Comparison of ENCODE assay signal across 8 cellular contexts in genomic region chr13:27339299-27339698, GRCh38.
DNase-seq lines count a peak whose midpoint lies in the region; ATAC-seq and TF ChIP-seq lines count a peak whose summit lies in the region.

No MANE protein-coding gene starts in this region.

- H3K4me3 Mint-ChIP-seq in naive thymus-derived CD4-positive, alpha-beta T cell, result peak overlapping the region in 2 of 10 donors; percentile 29

- no peaks in the 10 kb centered on the region for H3K36me3 ChIP-seq in cardiac muscle cell
- no peaks in the 10 kb centered on the region for H3K36me3 ChIP-seq in right atrium auricular region
- H3K36me3 ChIP-seq in naive thymus-derived CD4-positive, alpha-beta T cell (ENCODE audit: control insufficient read depth in 2 of 3, insufficient read depth in 3 of 3, low read length in 3 of 3), result no peaks in the 10 kb centered on the region

- H3K9me3 ChIP-seq in cardiac muscle cell (ENCODE audit: low read depth) (no peaks in the 10 kb centered on the region), right atrium auricular region (no peaks in the 10 kb centered on the region)
- H3K9me3 ChIP-seq in naive thymus-derived CD4-positive, alpha-beta T cell (ENCODE audit: control insufficient read depth in 2 of 3, low read length in 3 of 3), result no peaks in the 10 kb centered on the region

- peaks cover 0 to 17% (median 4%) of the 10 kb centered on the region in 5 donors for H3K27me3 Mint-ChIP-seq in naive thymus-derived CD4-positive, alpha-beta T cell

- H3K27me3 ChIP-seq in cardiac muscle cell (no peaks in the 10 kb centered on the region), right atrium auricular region (no peaks in the 10 kb centered on the region), dorsolateral prefrontal cortex (no peaks in the 10 kb centered on the region)
- no peaks in the 10 kb centered on the region for H3K27me3 ChIP-seq in naive thymus-derived CD4-positive, alpha-beta T cell (ENCODE audit: control insufficient read depth in 2 of 2, insufficient read depth in 2 of 2, low read length in 2 of 2)

- no peak overlapping the region for H3K27ac Mint-ChIP-seq in naive thymus-derived CD4-positive, alpha-beta T cell

- CTCF ChIA-PET in naive thymus-derived CD4-positive, alpha-beta T cell (lab: Charles Lee), result interaction anchor here (0.6 to 1.2 kb wide), 7 partner anchors 8 to 668 kb away, joined by 3 to 9 read pairs (median 4); partner anchors contain the start of gene RASL11A

- TF ChIP-seq CTCF in cardiac muscle cell (IDR thresholded peaks at IDR 0.05; ENCODE audit: low read depth, low read length), result peak; percentile 76
- TF ChIP-seq CTCF in right atrium auricular region (IDR thresholded peaks at IDR 0.05), result peak in 1 of 2 donors; percentile 40
- peak in 25 of 56 donors; percentile 11 to 52 (median 21) for TF ChIP-seq CTCF in dorsolateral prefrontal cortex (IDR thresholded peaks at IDR 0.05 in 54 of 56, conservative IDR thresholded peaks at IDR 0.05 in 2 of 56; ENCODE audit: low read depth in 1 of 56, partially characterized antibody in 56 of 56)

- no peaks in the 10 kb centered on the region for H3K9me3 Mint-ChIP-seq in naive thymus-derived CD4-positive, alpha-beta T cell

- H3K4me1 ChIP-seq in cardiac muscle cell (ENCODE audit: low read depth), result no peaks in the 10 kb centered on the region
- H3K4me1 ChIP-seq in right atrium auricular region, result no peaks in the 10 kb centered on the region
- no peaks in the 10 kb centered on the region for H3K4me1 ChIP-seq in naive thymus-derived CD4-positive, alpha-beta T cell (ENCODE audit: control insufficient read depth in 2 of 2, insufficient read depth in 2 of 2, low read length in 2 of 2)

- H3K4me1 Mint-ChIP-seq in naive thymus-derived CD4-positive, alpha-beta T cell, result peaks cover 0 to 5% (median 0%) of the 10 kb centered on the region in 7 donors

- H3K36me3 Mint-ChIP-seq in naive thymus-derived CD4-positive, alpha-beta T cell, result no peaks in the 10 kb centered on the region

- in situ Hi-C loops in T47D (cut with HindIII; ENCODE audit: low pct_unique_long_range_greater_than_20kb, low sequenced_read_pairs), result no loop called here

- intact Hi-C loops in naive thymus-derived CD4-positive, alpha-beta T cell (cut with micrococcal nuclease), result loop anchor here (1.0 to 10.0 kb wide), 6 partner anchors 47 to 354 kb away; partner anchors contain the start of gene RPL21 (in 2 of the 2)
- intact Hi-C loops in dorsolateral prefrontal cortex (cut with DNase I), result no loop called here

- H3K4me3 ChIP-seq in cardiac muscle cell (no peak overlapping the region), right atrium auricular region (no peak overlapping the region), dorsolateral prefrontal cortex (no peak overlapping the region)
- H3K4me3 ChIP-seq in naive thymus-derived CD4-positive, alpha-beta T cell (ENCODE audit: low read length), result no peak overlapping the region

- peak; percentile 78 for ATAC-seq in naive thymus-derived CD4-positive, alpha-beta T cell

- POLR2A ChIA-PET in naive thymus-derived CD4-positive, alpha-beta T cell (lab: Charles Lee), result interaction anchor here (0.6 to 1.1 kb wide), 2 partner anchors 40 to 88 kb away, joined by 3 to 4 read pairs; partner anchors contain the start of gene RPL21

- DNase-seq in cardiac muscle cell (ENCODE audit: low read depth in 1 of 2, low spot score in 1 of 2) (peak; percentile 54 to 72), right atrium auricular region (ENCODE audit: low spot score) (no peak), HT-29 (ENCODE audit: low spot score) (peak; percentile 98), SKM-1 (lab: John Stamatoyannopoulos, UW; ENCODE audit: unreplicated experiment) (peak; percentile 19), T47D (ENCODE audit: low read depth in 1 of 2, low spot score in 1 of 2) (peak; percentile 18 to 68), dorsolateral prefrontal cortex (no peak), middle frontal gyrus (ENCODE audit: extremely low spot score, low spot score) (no peak)
- DNase-seq in naive thymus-derived CD4-positive, alpha-beta T cell, result peak in 7 of 9 donors; percentile 28 to 61 (median 51)

- H3K27ac ChIP-seq in cardiac muscle cell (no peak overlapping the region), right atrium auricular region (no peak overlapping the region), dorsolateral prefrontal cortex (no peak overlapping the region)
- H3K27ac ChIP-seq in naive thymus-derived CD4-positive, alpha-beta T cell (ENCODE audit: low read depth, low read length), result no peak overlapping the region

Comparison
In these comparisons a context has a peak if more than half of its experiments do, and no peak if none do; other contexts are left out.
1. DNase-seq: peak in cardiac muscle cell (2 of 2), HT-29 (single experiment), SKM-1 (single experiment), T47D (2 of 2) and naive thymus-derived CD4-positive, alpha-beta T cell (7 of 9); none in right atrium auricular region (single experiment), dorsolateral prefrontal cortex (0 of 10) and middle frontal gyrus (single experiment).
2. intact Hi-C loops: an anchor here in naive thymus-derived CD4-positive, alpha-beta T cell (1.0 to 10.0 kb wide); none called in dorsolateral prefrontal cortex.